In genomic region chr2:56009758-56010534, GRCh38 we compare ENCODE assay signal across 8 cellular contexts.
DNase-seq lines count a peak whose midpoint lies in the region; ATAC-seq and TF ChIP-seq lines count a peak whose summit lies in the region.

No MANE protein-coding gene starts in this region.

- H3K27me3 Mint-ChIP-seq in activated T-cell treated with anti-CD3 and anti-CD28 coated beads, Interleukin-2, amount 50 U/mL, for 72 hours (ENCODE audit: low read depth), result no peaks in the 10 kb centered on the region

- peak overlapping the region in 2 of 12 donors; percentile 1 to 46 for H3K27ac ChIP-seq in heart left ventricle
- no peak overlapping the region for H3K27ac ChIP-seq in right cardiac atrium (ENCODE audit: low read length)
- peak overlapping the region in 52 of 59 donors; percentile 7 to 92 (median 81) for H3K27ac ChIP-seq in dorsolateral prefrontal cortex

- no peak overlapping the region for H3K27ac Mint-ChIP-seq in activated T-cell treated with anti-CD3 and anti-CD28 coated beads, Interleukin-2, amount 50 U/mL, for 72 hours

- H3K9me3 Mint-ChIP-seq in activated T-cell treated with anti-CD3 and anti-CD28 coated beads, Interleukin-2, amount 50 U/mL, for 72 hours, result no peaks in the 10 kb centered on the region

- no peaks in the 10 kb centered on the region for H3K4me1 Mint-ChIP-seq in activated T-cell treated with anti-CD3 and anti-CD28 coated beads, Interleukin-2, amount 50 U/mL, for 72 hours (ENCODE audit: low read depth)

- DNase-seq in heart left ventricle (no peak), right cardiac atrium (no peak), NCI-H526 (lab: John Stamatoyannopoulos, UW) (peak; percentile 24 to 75), dorsolateral prefrontal cortex (no peak), pons (ENCODE audit: low spot score) (peak; percentile 84)
- DNase-seq in activated T-cell treated with anti-CD3 and anti-CD28 coated beads, Interleukin-2, amount 50 U/mL, for 72 hours, result no peak

- WGBS in heart left ventricle, 4 donors, result 35 to 39% (median 38%) methylated on average over 3 of the region's 3 CpGs
- WGBS in right cardiac atrium, result 37% methylated on average over 3 of the region's 3 CpGs

- H3K27me3 ChIP-seq in heart left ventricle (peaks cover 0 to 6% (median 0%) of the 10 kb centered on the region in 9 donors), right cardiac atrium (ENCODE audit: control insufficient read depth, insufficient read depth) (no peaks in the 10 kb centered on the region), dorsolateral prefrontal cortex (no peaks in the 10 kb centered on the region)

- H3K4me1 ChIP-seq in heart left ventricle (peaks cover 0 to 22% (median 3%) of the 10 kb centered on the region in 12 donors), right cardiac atrium (ENCODE audit: control insufficient read depth, insufficient read depth, low read length) (peaks cover 2% of the 10 kb centered on the region)

- no peak for TF ChIP-seq POLR2A in heart left ventricle (IDR thresholded peaks at IDR 0.05)

- H3K36me3 ChIP-seq in heart left ventricle, result no peaks in the 10 kb centered on the region

- intact Hi-C loops in heart left ventricle (cut with DNase I) (loop anchor here (1.0 to 5.0 kb wide), 6 partner anchors 233 to 293 kb away; no protein-coding TSS in a partner anchor), right cardiac atrium (cut with DNase I) (loop anchor here in 3 of 4 donors (5.0 to 10.0 kb wide), 3 partner anchors 245 to 295 kb away; no protein-coding TSS in a partner anchor), dorsolateral prefrontal cortex (cut with DNase I) (loop anchor here (2.0 to 10.0 kb wide), 7 partner anchors 43 to 293 kb away; no protein-coding TSS in a partner anchor)

- H3K4me3 Mint-ChIP-seq in activated T-cell treated with anti-CD3 and anti-CD28 coated beads, Interleukin-2, amount 50 U/mL, for 72 hours, result no peak overlapping the region

- H3K4me3 ChIP-seq in heart left ventricle, result no peak overlapping the region
- H3K4me3 ChIP-seq in right cardiac atrium (ENCODE audit: low read length), result no peak overlapping the region
- H3K4me3 ChIP-seq in dorsolateral prefrontal cortex, result peak overlapping the region in 48 of 59 donors; percentile 5 to 56 (median 34)

- TF ChIP-seq CTCF in heart left ventricle (IDR thresholded peaks at IDR 0.05), result peak; percentile 25 to 69 (median 57)
- TF ChIP-seq CTCF in dorsolateral prefrontal cortex (IDR thresholded peaks at IDR 0.05 in 54 of 56, conservative IDR thresholded peaks at IDR 0.05 in 2 of 56; ENCODE audit: low read depth in 1 of 56, partially characterized antibody in 56 of 56), result peak; percentile 33 to 87 (median 70)

- ATAC-seq in heart left ventricle (peak in 2 of 4 donors; percentile 41 to 58), right cardiac atrium (no peak), HG02938 (IDR thresholded peaks at IDR 0.05; ENCODE audit: unreplicated experiment) (no peak), HG02759 (IDR thresholded peaks at IDR 0.05; ENCODE audit: unreplicated experiment) (no peak)
- ATAC-seq in activated T-cell treated with anti-CD3 and anti-CD28 coated beads, Interleukin-2, amount 50 U/mL, for 72 hours (replicated peaks in 1 of 2), result no peak

- H3K9me3 ChIP-seq in heart left ventricle (no peaks in the 10 kb centered on the region), right cardiac atrium (ENCODE audit: control insufficient read depth, low read length) (no peaks in the 10 kb centered on the region)

- H3K36me3 Mint-ChIP-seq in activated T-cell treated with anti-CD3 and anti-CD28 coated beads, Interleukin-2, amount 50 U/mL, for 72 hours (ENCODE audit: insufficient read depth in 2 of 2), result no peaks in the 10 kb centered on the region

Comparison
In these comparisons a context has a peak if more than half of its experiments do, and no peak if none do; other contexts are left out.
1. DNase-seq: peak in NCI-H526 (2 of 2) and pons (single experiment); none in heart left ventricle (0 of 5), right cardiac atrium (0 of 3), dorsolateral prefrontal cortex (0 of 10) and activated T-cell treated with anti-CD3 and anti-CD28 coated beads, Interleukin-2, amount 50 U/mL, for 72 hours (0 of 2).
2. H3K4me3 ChIP-seq: peak in dorsolateral prefrontal cortex (48 of 59); none in heart left ventricle (0 of 12) and right cardiac atrium (single experiment).